In genomic region chr1:31548518-31548898, GRCh38 we compare ENCODE assay signal across 10 cellular contexts. TPM values are rescaled to one million over a fixed set of nuclear protein-coding genes. Genes with fewer than 3 reads are reported as not detected.
DNase-seq lines count a peak whose midpoint lies in the region; ATAC-seq, FAIRE-seq and TF ChIP-seq lines count a peak whose summit lies in the region.
"Had no signal": no experiment of that assay in that cellular context is flagged by ENCODE, and none has a peak within 500 bp of the region (broad histone marks: within the 10 kb centered on the region; RNA-seq: fewer than 3 reads in every experiment).

No MANE protein-coding gene starts in this region.

- no peak overlapping the region for H2AK5ac ChIP-seq in H1 (ENCODE audit: low read depth, low read length)

- peaks cover 12% of the 10 kb centered on the region for H3K27me3 Mint-ChIP-seq in nephron (ENCODE audit: low read depth)

- no peak overlapping the region for H4K5ac ChIP-seq in H1 (ENCODE audit: insufficient read length, low read depth, low read length)

- POLR2A ChIA-PET in H1 (lab: Charles Lee; ENCODE audit: partially characterized antibody), result interaction anchor here (0.6 to 2.2 kb wide), 15 partner anchors 8 to 267 kb away, joined by 3 to 9 read pairs (median 4); partner anchors contain the start of genes FABP3 and PEF1

- no peak for TF ChIP-seq CTCF in H1 (IDR thresholded peaks at IDR 0.05; ENCODE audit: control extremely low read depth in 1 of 3, insufficient read depth in 1 of 3, low read depth in 1 of 3, low read length in 3 of 3)
- TF ChIP-seq CTCF in nephron (IDR thresholded peaks at IDR 0.05; ENCODE audit: unreplicated experiment in 3 of 3), result no peak

- no peak for TF ChIP-seq EP300 in H1 (IDR thresholded peaks at IDR 0.05; ENCODE audit: borderline replicate concordance in 1 of 2, low read depth in 2 of 2, low read length in 2 of 2)

- H2BK20ac ChIP-seq in H1 (ENCODE audit: low read length), result peak overlapping the region; percentile 96; the same call in 1 of the 2 replicates

- peaks cover 16% of the 10 kb centered on the region for H3K23me2 ChIP-seq in H1 (ENCODE audit: low read depth, low read length)

- no peak overlapping the region for H3K23ac ChIP-seq in H1 (ENCODE audit: insufficient read length)

- CTCF ChIA-PET in H1 (lab: Charles Lee; ENCODE audit: partially characterized antibody), result interaction anchor here (0.6 to 5.4 kb wide), 53 partner anchors 10 to 998 kb away, joined by 3 to 84 read pairs (median 5); no protein-coding TSS in a partner anchor

- H3K4ac ChIP-seq in H1 (replicated peaks; ENCODE audit: insufficient read length, low read depth, low read length), result peak overlapping the region; percentile 70

- peak overlapping the region; percentile 69 for H4K91ac ChIP-seq in H1 (replicated peaks; ENCODE audit: insufficient read length, low read length)

- peak overlapping the region; percentile 70; the same call in 1 of the 2 replicates for H2BK12ac ChIP-seq in H1 (ENCODE audit: low read depth, low read length)

- no peaks in the 10 kb centered on the region for H3K79me1 ChIP-seq in H1 (ENCODE audit: low read depth, low read length)

- no peak overlapping the region for H3K14ac ChIP-seq in H1 (ENCODE audit: insufficient read length)

- H3K4me3 ChIP-seq in H1 (ENCODE audit: extremely low read depth in 1 of 4, insufficient read depth in 2 of 4, low read depth in 3 of 4, low read length in 4 of 4), result peak overlapping the region in 1 of 4 experiments; percentile 19; a peak in 1 of 8 replicates

- H3K79me2 ChIP-seq in H1 (ENCODE audit: control insufficient read depth in 1 of 2, insufficient read depth in 2 of 2, low read length in 2 of 2), result no peaks in the 10 kb centered on the region

- H2BK15ac ChIP-seq in H1 (ENCODE audit: low read length), result peak overlapping the region; percentile 89

- H2AFZ ChIP-seq in H1 (ENCODE audit: low read length), result peak overlapping the region; percentile 97

- H3K9ac ChIP-seq in ES-I3 (ENCODE audit: low read depth, low read length) (peak overlapping the region; percentile 1; the same call in 1 of the 2 replicates), H1 (replicated peaks in 1 of 4; ENCODE audit: extremely low read depth in 1 of 4, low read depth in 3 of 4, low read length in 3 of 4) (peak overlapping the region in 1 of 4 experiments; percentile 34; a peak in 2 of 7 replicates)

- 0 out of 2 replicates have a peak overlapping the region, but pooled peaks have one; percentile 8 for H2BK5ac ChIP-seq in H1 (ENCODE audit: low read depth, low read length)

- peak overlapping the region; percentile 89 for H2BK120ac ChIP-seq in H1 (replicated peaks; ENCODE audit: low read depth, low read length)

- H3K9me3 ChIP-seq in ES-I3 (ENCODE audit: control insufficient read depth, insufficient read depth, low read length) (no peaks in the 10 kb centered on the region), H1 (ENCODE audit: insufficient read depth in 2 of 2, low read depth in 1 of 2, low read length in 1 of 2) (peaks cover 0 to 4% of the 10 kb centered on the region in 2 experiments; a peak in 1 of 4 replicates)

- peak overlapping the region in 1 of 3 experiments; percentile 75 for H3K4me3 Mint-ChIP-seq in nephron

- no peaks in the 10 kb centered on the region for H3K9me3 Mint-ChIP-seq in nephron
- H3K9me3 Mint-ChIP-seq: activated CD4-positive, alpha-beta T cell treated with anti-CD3 and anti-CD28 coated beads, Interleukin-2, amount 10 ng/mL, durations not matched to agents 7 days and 5 days had no signal

- FAIRE-seq in H1 (lab: Jason Lieb, UNC), result no peak
- FAIRE-seq: colon had no signal

- DNase-seq in H1 (ENCODE audit: low read depth in 1 of 2, low spot score in 2 of 2) (no peak), NCI-H128 (lab: John Stamatoyannopoulos, UW; ENCODE audit: unreplicated experiment) (no peak), HK-2 (ENCODE audit: unreplicated experiment) (no peak), RKO (ENCODE audit: low spot score) (no peak), AG20443 (ENCODE audit: low spot score) (no peak)

- no peak overlapping the region for H4K8ac ChIP-seq in H1 (ENCODE audit: extremely low read depth, insufficient read depth, low read length)

- ATAC-seq in HG03354 (IDR thresholded peaks at IDR 0.05; ENCODE audit: poor library complexity, severe bottlenecking, unreplicated experiment), result peak; percentile 3

- peak overlapping the region; percentile 65; the same call in 1 of the 2 replicates for H3K18ac ChIP-seq in H1 (ENCODE audit: extremely low read depth, low read length)

- no peak for TF ChIP-seq POLR2A in H1 (IDR thresholded peaks at IDR 0.05; ENCODE audit: control extremely low read depth in 1 of 2, low read depth in 2 of 2, low read length in 2 of 2)

- peaks cover 15% of the 10 kb centered on the region for H3K4me1 Mint-ChIP-seq in nephron

- H3K27ac Mint-ChIP-seq in nephron, result peak overlapping the region; percentile 47 to 81 (median 68)

- H3K36me3 ChIP-seq in ES-I3 (ENCODE audit: insufficient read depth, low read length), result no peaks in the 10 kb centered on the region
- no peaks in the 10 kb centered on the region for H3K36me3 ChIP-seq in H1 (ENCODE audit: control insufficient read depth in 2 of 4, insufficient read depth in 4 of 4, low read length in 3 of 4)

- no peak for TF ChIP-seq RAD21 in H1 (IDR thresholded peaks at IDR 0.05 in 1 of 2, conservative IDR thresholded peaks at IDR 0.05 in 1 of 2; ENCODE audit: low read depth in 2 of 2, low read length in 2 of 2)

- H3K4me1 ChIP-seq in ES-I3 (ENCODE audit: insufficient read depth, low read length), result peaks cover 4% of the 10 kb centered on the region; the same call in 1 of the 2 replicates
- peaks cover 0 to 11% (median 5%) of the 10 kb centered on the region in 4 experiments; a peak in 5 of 7 replicates for H3K4me1 ChIP-seq in H1 (replicated peaks in 1 of 4; ENCODE audit: control insufficient read depth in 3 of 4, insufficient read depth in 4 of 4, low read length in 3 of 4)

- H3K4me2 ChIP-seq in H1 (ENCODE audit: insufficient read depth in 1 of 2, low read depth in 2 of 2, low read length in 2 of 2), result peak overlapping the region; percentile 61 to 92; a peak in 2 of 4 replicates

- no peaks in the 10 kb centered on the region for H3K36me3 Mint-ChIP-seq in nephron (ENCODE audit: low read depth)

- no peak overlapping the region for H3K56ac ChIP-seq in H1 (replicated peaks; ENCODE audit: insufficient read length, low read depth, low read length)

- peaks cover 0 to 2% of the 10 kb centered on the region in 2 experiments for H4K20me1 ChIP-seq in H1 (replicated peaks in 1 of 2; ENCODE audit: control insufficient read depth in 1 of 2, insufficient read depth in 2 of 2, low read length in 2 of 2)

- H3K27me3 ChIP-seq in H1 (replicated peaks in 1 of 4; ENCODE audit: control insufficient read depth in 3 of 4, extremely low read depth in 1 of 4, insufficient read depth in 3 of 4, low read length in 3 of 4), result no peaks in the 10 kb centered on the region

- WGBS in H1 (ENCODE audit: extremely low coverage in 1 of 2, insufficient coverage in 1 of 2, insufficient read length in 1 of 2, insufficient replicate concordance in 2 of 2, low coverage in 1 of 2, low lambda C conversion rate in 2 of 2, missing lambda C conversion rate in 1 of 2), 2 experiments, result 60% methylated on average over 12 of the region's 12 CpGs; no CpG with 5 or more reads in 1 of the 2 experiments

- H3K27ac ChIP-seq in H1 (ENCODE audit: low read depth, low read length), result no peak overlapping the region

TF ChIP-seq in H1, 55 proteins besides CTCF, POLR2A, EP300 and RAD21:
- TF ChIP-seq E2F6 (IDR thresholded peaks at IDR 0.05) (peak; percentile 81), TCF12 (IDR thresholded peaks at IDR 0.05; ENCODE audit: low read depth, low read length) (no peak), EGR1 (IDR thresholded peaks at IDR 0.05; ENCODE audit: borderline replicate concordance, low read depth, low read length) (peak; percentile 55; the same call in 1 of the 2 replicates), MAX (IDR thresholded peaks at IDR 0.05) (peak; percentile 77), SP2 (IDR thresholded peaks at IDR 0.05; ENCODE audit: low read length) (no peak), TEAD4 (IDR thresholded peaks at IDR 0.05; ENCODE audit: low read depth, low read length) (no peak), BRCA1 (IDR thresholded peaks at IDR 0.05; ENCODE audit: low read depth, low read length) (no peak)

RNA-seq across cellular contexts. Expression of gene TINAGL1, which starts 27.8 kb away (rescaled TPM):
- total RNA-seq in H1 (2021; fragmentation: NEBNext Ultra II Directional; extraction: Animal tissue kit (Norgen Biotek cat#: 25700)), result 9.7 and 11.2 TPM in 2 replicates
- polyA plus RNA-seq in H1 (2011; rRNA removed), result 21.7 and 24.2 TPM in 2 replicates
- polyA plus RNA-seq in H1 (2011; cell fraction: cytosol; rRNA removed), result 14.3 TPM
- polyA plus RNA-seq in H1 (2011; cell fraction: nucleus; rRNA removed), result 25.4 TPM
- polyA plus RNA-seq in H1 (2012, experiment 1 of 2), result 6.3 to 11.6 TPM (median 10.3 TPM) in 4 replicates
- polyA plus RNA-seq in H1 (2012, experiment 2 of 2), result 12.6 TPM
- 11.6 TPM for polyA plus RNA-seq in H1 (2013, experiment 1 of 2)
- 12.2 TPM for polyA plus RNA-seq in H1 (2013, experiment 2 of 2)
- 10.0 and 12.2 TPM in 2 replicates for polyA minus RNA-seq in H1 (2011; rRNA and poly(A)+ RNA removed)
- 7.3 TPM for polyA minus RNA-seq in H1 (2011; cell fraction: cytosol; rRNA and poly(A)+ RNA removed)
- polyA minus RNA-seq in H1 (2011; cell fraction: nucleus; rRNA and poly(A)+ RNA removed), result 12.3 TPM
- total RNA-seq: activated CD4-positive, alpha-beta T cell treated with anti-CD3 and anti-CD28 coated beads, Interleukin-2, amount 10 ng/mL, durations not matched to agents 7 days and 5 days had no signal
